11 cellular contexts compared by ENCODE assay signal in the genomic region with DNA sequence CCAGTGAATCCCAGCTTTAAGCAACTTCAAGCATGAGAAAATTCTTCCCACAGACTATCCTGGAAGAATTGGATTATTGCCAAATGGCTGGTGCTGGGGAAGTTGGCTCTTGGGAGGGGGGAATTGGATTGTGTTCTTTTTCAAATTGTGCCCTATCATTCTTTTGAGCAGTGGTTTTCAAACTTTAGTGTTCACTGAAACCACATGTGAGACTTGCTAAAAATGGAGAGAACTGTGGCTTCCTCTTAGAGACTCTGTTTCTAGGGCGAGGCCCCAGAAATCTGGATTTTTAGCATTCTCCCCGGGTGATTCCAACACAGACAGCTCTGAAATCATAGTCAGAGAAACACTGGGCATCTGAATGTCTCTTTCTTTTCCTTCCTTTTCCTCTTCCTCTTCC. TPM values are rescaled to one million over a fixed set of nuclear protein-coding genes. Genes with fewer than 3 reads are reported as not detected.
DNase-seq lines count a peak whose midpoint lies in the region; ATAC-seq, FAIRE-seq and TF ChIP-seq lines count a peak whose summit lies in the region.
"Had no signal": no experiment of that assay in that cellular context is flagged by ENCODE, and none has a peak within 500 bp of the region (broad histone marks: within the 10 kb centered on the region; RNA-seq: fewer than 3 reads in every experiment).

No MANE protein-coding gene starts in this region.

- H3K4me1 ChIP-seq in KMS-11 (ENCODE audit: low read depth, poor library complexity, severe bottlenecking) (peaks cover 83% of the 10 kb centered on the region), small intestine (ENCODE audit: control insufficient read depth in 2 of 2, insufficient read depth in 1 of 2, low read depth in 1 of 2, low read length in 1 of 2) (no peaks in the 10 kb centered on the region)
- H3K4me1 ChIP-seq: SJSA1 had no signal

- no peaks in the 10 kb centered on the region for H3K27me3 ChIP-seq in KMS-11 (ENCODE audit: insufficient read depth, low read depth)
- no peaks in the 10 kb centered on the region for H3K27me3 ChIP-seq in small intestine (ENCODE audit: control insufficient read depth in 2 of 2, insufficient read depth in 2 of 2, low read length in 2 of 2)
- H3K27me3 ChIP-seq: SJSA1 had no signal

- H3K4me2 ChIP-seq in KMS-11: peak overlapping the region; percentile 43

- no peak for ATAC-seq in activated naive CD8-positive, alpha-beta T cell treated with anti-CD3 and anti-CD28 coated beads, Interleukin-2, amount 50 U/mL, for 24 hours
- peak; percentile 80 for ATAC-seq in activated naive CD8-positive, alpha-beta T cell treated with anti-CD3 and anti-CD28 coated beads, Interleukin-2, amount 10 ng/mL, durations not matched to agents 7 days and 5 days (ENCODE audit: low read depth)
- ATAC-seq in GM19324 (IDR thresholded peaks at IDR 0.05; ENCODE audit: low FRiP score, unreplicated experiment): no peak

- H4K20me1 ChIP-seq in KMS-11 (ENCODE audit: insufficient read depth): no peaks in the 10 kb centered on the region

- WGBS in small intestine, 3 donors: 40 to 56% (median 42%) methylated on average over 2 of the region's 2 CpGs

- peaks cover 35% of the 10 kb centered on the region for H3K4me1 Mint-ChIP-seq in activated naive CD8-positive, alpha-beta T cell treated with anti-CD3 and anti-CD28 coated beads for 36 hours
- peaks cover 36% of the 10 kb centered on the region for H3K4me1 Mint-ChIP-seq in activated naive CD8-positive, alpha-beta T cell treated with anti-CD3 and anti-CD28 coated beads, Interleukin-2, amount 50 U/mL, for 24 hours
- peaks cover 49% of the 10 kb centered on the region for H3K4me1 Mint-ChIP-seq in activated naive CD8-positive, alpha-beta T cell treated with anti-CD3 and anti-CD28 coated beads, Interleukin-2, amount 10 ng/mL, durations not matched to agents 7 days and 5 days

- no peak overlapping the region for H3K9ac ChIP-seq in KMS-11

- H2AFZ ChIP-seq in KMS-11 (ENCODE audit: low read depth): no peak overlapping the region

- H3K4me3 Mint-ChIP-seq in activated naive CD8-positive, alpha-beta T cell treated with anti-CD3 and anti-CD28 coated beads for 36 hours: peak overlapping the region; percentile 10
- H3K4me3 Mint-ChIP-seq in activated naive CD8-positive, alpha-beta T cell treated with anti-CD3 and anti-CD28 coated beads, Interleukin-2, amount 50 U/mL, for 24 hours: no peak overlapping the region
- peak overlapping the region; percentile 69 for H3K4me3 Mint-ChIP-seq in activated naive CD8-positive, alpha-beta T cell treated with anti-CD3 and anti-CD28 coated beads, Interleukin-2, amount 10 ng/mL, durations not matched to agents 7 days and 5 days

- H3K36me3 ChIP-seq in KMS-11 (ENCODE audit: insufficient read depth) (no peaks in the 10 kb centered on the region), small intestine (ENCODE audit: control insufficient read depth in 2 of 2, insufficient read depth in 2 of 2, low read length in 2 of 2) (no peaks in the 10 kb centered on the region)
- H3K36me3 ChIP-seq: SJSA1 had no signal

- H3K9me3 Mint-ChIP-seq in activated naive CD8-positive, alpha-beta T cell treated with anti-CD3 and anti-CD28 coated beads for 36 hours: no peaks in the 10 kb centered on the region
- no peaks in the 10 kb centered on the region for H3K9me3 Mint-ChIP-seq in activated naive CD8-positive, alpha-beta T cell treated with anti-CD3 and anti-CD28 coated beads, Interleukin-2, amount 50 U/mL, for 24 hours
- no peaks in the 10 kb centered on the region for H3K9me3 Mint-ChIP-seq in activated naive CD8-positive, alpha-beta T cell treated with anti-CD3 and anti-CD28 coated beads, Interleukin-2, amount 10 ng/mL, durations not matched to agents 7 days and 5 days

- TF ChIP-seq CTCF in KMS-11 (conservative IDR thresholded peaks at IDR 0.05; ENCODE audit: low read depth, low read length): no peak

- peaks cover 14% of the 10 kb centered on the region for H3K27me3 Mint-ChIP-seq in activated naive CD8-positive, alpha-beta T cell treated with anti-CD3 and anti-CD28 coated beads for 36 hours
- peaks cover 8% of the 10 kb centered on the region for H3K27me3 Mint-ChIP-seq in activated naive CD8-positive, alpha-beta T cell treated with anti-CD3 and anti-CD28 coated beads, Interleukin-2, amount 50 U/mL, for 24 hours
- peaks cover 23% of the 10 kb centered on the region for H3K27me3 Mint-ChIP-seq in activated naive CD8-positive, alpha-beta T cell treated with anti-CD3 and anti-CD28 coated beads, Interleukin-2, amount 10 ng/mL, durations not matched to agents 7 days and 5 days

- H3K27ac ChIP-seq in KMS-11 (peak overlapping the region; percentile 97), small intestine (ENCODE audit: low read depth in 1 of 2, low read length in 1 of 2) (no peak overlapping the region), caudate nucleus (ENCODE audit: low read depth, low read length) (no peak overlapping the region)
- H3K27ac ChIP-seq: dorsolateral prefrontal cortex, SJSA1 had no signal

- no peaks in the 10 kb centered on the region for H3K79me2 ChIP-seq in KMS-11 (ENCODE audit: insufficient read depth, low read depth)

- H3K27ac Mint-ChIP-seq in activated naive CD8-positive, alpha-beta T cell treated with anti-CD3 and anti-CD28 coated beads for 36 hours: peak overlapping the region; percentile 18
- no peak overlapping the region for H3K27ac Mint-ChIP-seq in activated naive CD8-positive, alpha-beta T cell treated with anti-CD3 and anti-CD28 coated beads, Interleukin-2, amount 50 U/mL, for 24 hours
- peak overlapping the region; percentile 74 for H3K27ac Mint-ChIP-seq in activated naive CD8-positive, alpha-beta T cell treated with anti-CD3 and anti-CD28 coated beads, Interleukin-2, amount 10 ng/mL, durations not matched to agents 7 days and 5 days

- DNase-seq in activated naive CD8-positive, alpha-beta T cell treated with anti-CD3 and anti-CD28 coated beads for 36 hours: no peak
- no peak for DNase-seq in activated naive CD8-positive, alpha-beta T cell treated with anti-CD3 and anti-CD28 coated beads, Interleukin-2, amount 50 U/mL, for 24 hours
- DNase-seq in activated naive CD8-positive, alpha-beta T cell treated with anti-CD3 and anti-CD28 coated beads, Interleukin-2, amount 10 ng/mL, durations not matched to agents 7 days and 5 days: no peak
- peak; percentile 29 for DNase-seq in small intestine
- no peak for DNase-seq in caudate nucleus (lab: John Stamatoyannopoulos, UW)
- no peak for DNase-seq in ureter (ENCODE audit: low spot score)
- DNase-seq: dorsolateral prefrontal cortex had no signal

- POLR2A ChIA-PET in activated naive CD8-positive, alpha-beta T cell treated with anti-CD3 and anti-CD28 coated beads, Interleukin-2, amount 10 ng/mL, durations not matched to agents 7 days and 5 days (lab: Charles Lee): interaction anchor here (1.5 to 2.1 kb wide), 3 partner anchors 14 to 52 kb away, joined by 5 to 7 read pairs (median 7); a partner anchor contains a TSS

- H3K36me3 Mint-ChIP-seq in activated naive CD8-positive, alpha-beta T cell treated with anti-CD3 and anti-CD28 coated beads for 36 hours: no peaks in the 10 kb centered on the region
- no peaks in the 10 kb centered on the region for H3K36me3 Mint-ChIP-seq in activated naive CD8-positive, alpha-beta T cell treated with anti-CD3 and anti-CD28 coated beads, Interleukin-2, amount 50 U/mL, for 24 hours (ENCODE audit: low read depth)
- H3K36me3 Mint-ChIP-seq in activated naive CD8-positive, alpha-beta T cell treated with anti-CD3 and anti-CD28 coated beads, Interleukin-2, amount 10 ng/mL, durations not matched to agents 7 days and 5 days: no peaks in the 10 kb centered on the region

- no peak for FAIRE-seq in small intestine (lab: Jason Lieb, UNC)

- no peak overlapping the region for H3K4me3 ChIP-seq in KMS-11 (IDR thresholded peaks at IDR 0.05; ENCODE audit: insufficient read depth, low read depth, low read length)
- no peak overlapping the region for H3K4me3 ChIP-seq in small intestine (ENCODE audit: low read depth in 1 of 2, low read length in 2 of 2)
- H3K4me3 ChIP-seq: dorsolateral prefrontal cortex, SJSA1 had no signal

- H3K9me3 ChIP-seq in small intestine (ENCODE audit: control insufficient read depth, low read depth): no peaks in the 10 kb centered on the region
- H3K9me3 ChIP-seq: SJSA1 had no signal

RNA-seq across cellular contexts. Expression of a gene that starts 14.3 kb away (rescaled TPM):
- under 1 TPM; 0.31 to 0.48 TPM for total RNA-seq in activated naive CD8-positive, alpha-beta T cell treated with anti-CD3 and anti-CD28 coated beads for 36 hours
- total RNA-seq in activated naive CD8-positive, alpha-beta T cell treated with anti-CD3 and anti-CD28 coated beads, Interleukin-2, amount 10 ng/mL, durations not matched to agents 7 days and 5 days: under 1 TPM; 0.47 to 0.60 TPM
- 1 to 10 TPM in 1 of 3 donors, under 1 TPM in 2; 0.22 to 1.4 (median 0.54) TPM for polyA plus RNA-seq in small intestine
- 1.6 TPM for total RNA-seq in ureter

RNA-seq across cellular contexts. Expression of a gene that starts 14.7 kb away (rescaled TPM):
- not detected for total RNA-seq in activated naive CD8-positive, alpha-beta T cell treated with anti-CD3 and anti-CD28 coated beads for 36 hours
- total RNA-seq in activated naive CD8-positive, alpha-beta T cell treated with anti-CD3 and anti-CD28 coated beads, Interleukin-2, amount 10 ng/mL, durations not matched to agents 7 days and 5 days: under 1 TPM in 1 of 2 experiments, not detected in 1; 0.25 TPM
- not detected for polyA plus RNA-seq in small intestine
- total RNA-seq in ureter: not detected
- total RNA-seq: SJSA1, urinary bladder had no signal
- polyA plus RNA-seq: urinary bladder had no signal

RNA-seq across cellular contexts. Expression of a gene that starts 35.4 kb away (rescaled TPM):
- 10 to 100 TPM; 26.4 to 29.1 TPM for total RNA-seq in activated naive CD8-positive, alpha-beta T cell treated with anti-CD3 and anti-CD28 coated beads for 36 hours
- 10 to 100 TPM; 21.3 to 24.0 TPM for total RNA-seq in activated naive CD8-positive, alpha-beta T cell treated with anti-CD3 and anti-CD28 coated beads, Interleukin-2, amount 10 ng/mL, durations not matched to agents 7 days and 5 days
- 1 to 10 TPM; 1.3 to 5.6 (median 4.6) TPM for polyA plus RNA-seq in small intestine
- 35.1 TPM for total RNA-seq in ureter
